9 cellular contexts compared by ENCODE assay signal in genomic region chr1:155466996-155467395, GRCh38.
DNase-seq lines count a peak whose midpoint lies in the region; ATAC-seq and TF ChIP-seq lines count a peak whose summit lies in the region.
"Had no signal": no experiment of that assay in that cellular context is flagged by ENCODE, and none has a peak within 500 bp of the region (broad histone marks: within the 10 kb centered on the region; RNA-seq: fewer than 3 reads in every experiment).

No MANE protein-coding gene starts in this region.

- no peak for DNase-seq in activated CD4-positive, alpha-beta T cell treated with anti-CD3 and anti-CD28 coated beads, Interleukin-2, amount 10 ng/mL, durations not matched to agents 24 days and 14 days
- no peak for DNase-seq in activated CD4-positive, alpha-beta T cell treated with anti-CD3 and anti-CD28 coated beads for 1 hour
- DNase-seq in SW 1271 (lab: John Stamatoyannopoulos, UW) (peak; percentile 2 to 23), fibroblast of the aortic adventitia (ENCODE audit: low read depth) (peak; percentile 81), activated gamma-delta T cell (lab: John Stamatoyannopoulos, UW) (no peak)
- no peak for DNase-seq in activated CD4-positive, alpha-beta T cell treated with anti-CD3 and anti-CD28 coated beads for 4 hours
- DNase-seq: nucleus accumbens had no signal

- H3K36me3 Mint-ChIP-seq in activated CD4-positive, alpha-beta T cell treated with anti-CD3 and anti-CD28 coated beads, Interleukin-2, amount 10 ng/mL, durations not matched to agents 24 days and 14 days (ENCODE audit: low read depth): peaks cover 30% of the 10 kb centered on the region

- peak overlapping the region; percentile 21 for H3K9ac ChIP-seq in skeletal muscle satellite cell (ENCODE audit: low read depth, low read length)

- no peaks in the 10 kb centered on the region for H3K27me3 ChIP-seq in skeletal muscle satellite cell (ENCODE audit: control insufficient read depth, insufficient read depth, low read length)

- H3K4me3 Mint-ChIP-seq in activated CD4-positive, alpha-beta T cell treated with anti-CD3 and anti-CD28 coated beads, Interleukin-2, amount 10 ng/mL, durations not matched to agents 24 days and 14 days: peak overlapping the region; percentile 11

- peaks cover 10% of the 10 kb centered on the region for H3K36me3 ChIP-seq in skeletal muscle satellite cell (ENCODE audit: insufficient read depth, low read length)

- intact Hi-C loops in activated CD4-positive, alpha-beta T cell treated with anti-CD3 and anti-CD28 coated beads, Interleukin-2, amount 10 ng/mL, durations not matched to agents 24 days and 14 days (cut with micrococcal nuclease): loop anchor here (2.0 to 10.0 kb wide), 3 partner anchors 45 to 98 kb away; partner anchors contain the start of gene ASH1L

- peaks cover 38% of the 10 kb centered on the region for H3K4me1 ChIP-seq in skeletal muscle satellite cell (ENCODE audit: control insufficient read depth, insufficient read depth, low read length)

- TF ChIP-seq CTCF in fibroblast of the aortic adventitia (IDR thresholded peaks at IDR 0.05; ENCODE audit: insufficient read depth, low read length): no peak

- peaks cover 33% of the 10 kb centered on the region for H3K4me1 Mint-ChIP-seq in activated CD4-positive, alpha-beta T cell treated with anti-CD3 and anti-CD28 coated beads, Interleukin-2, amount 10 ng/mL, durations not matched to agents 24 days and 14 days

- H3K4me3 ChIP-seq in fibroblast of the aortic adventitia (ENCODE audit: low read depth, low read length) (no peak overlapping the region), skeletal muscle satellite cell (ENCODE audit: low read length) (no peak overlapping the region)

- no peak for ATAC-seq in GM19351 (IDR thresholded peaks at IDR 0.05; ENCODE audit: unreplicated experiment)

- peaks cover 4% of the 10 kb centered on the region for H3K9me3 Mint-ChIP-seq in activated CD4-positive, alpha-beta T cell treated with anti-CD3 and anti-CD28 coated beads, Interleukin-2, amount 10 ng/mL, durations not matched to agents 24 days and 14 days

- peak overlapping the region; percentile 82 for H3K27ac Mint-ChIP-seq in activated CD4-positive, alpha-beta T cell treated with anti-CD3 and anti-CD28 coated beads, Interleukin-2, amount 10 ng/mL, durations not matched to agents 24 days and 14 days

- no peaks in the 10 kb centered on the region for H3K9me3 ChIP-seq in skeletal muscle satellite cell (replicated peaks; ENCODE audit: low read length)

- H3K27me3 Mint-ChIP-seq in activated CD4-positive, alpha-beta T cell treated with anti-CD3 and anti-CD28 coated beads, Interleukin-2, amount 10 ng/mL, durations not matched to agents 24 days and 14 days: no peaks in the 10 kb centered on the region

- peak overlapping the region; percentile 11 for H3K4me2 ChIP-seq in skeletal muscle satellite cell (ENCODE audit: low read length)

Comparison
In these comparisons a context has a peak if more than half of its experiments do, and no peak if none do; other contexts are left out.
1. DNase-seq: peak in SW 1271 (2 of 2) and fibroblast of the aortic adventitia (single experiment); none in activated CD4-positive, alpha-beta T cell treated with anti-CD3 and anti-CD28 coated beads, Interleukin-2, amount 10 ng/mL, durations not matched to agents 24 days and 14 days (single experiment), activated CD4-positive, alpha-beta T cell treated with anti-CD3 and anti-CD28 coated beads for 1 hour (single experiment), activated gamma-delta T cell (single experiment) and activated CD4-positive, alpha-beta T cell treated with anti-CD3 and anti-CD28 coated beads for 4 hours (0 of 2).